Comparison of ENCODE assay signal across 8 cellular contexts in genomic region chr1:3695326-3696217, GRCh38.
DNase-seq lines count a peak whose midpoint lies in the region; ATAC-seq and TF ChIP-seq lines count a peak whose summit lies in the region.

No MANE protein-coding gene starts in this region.

- peaks cover 12% of the 10 kb centered on the region for H3K4me1 Mint-ChIP-seq in central memory CD8-positive, alpha-beta T cell

- peak overlapping the region; percentile 48 for H3K4me3 Mint-ChIP-seq in central memory CD8-positive, alpha-beta T cell

- ATAC-seq in GM19351 (IDR thresholded peaks at IDR 0.05; ENCODE audit: unreplicated experiment), result peak; percentile 75
- no peak for ATAC-seq in central memory CD8-positive, alpha-beta T cell (replicated peaks; ENCODE audit: extremely low read depth, poor library complexity, severe bottlenecking)
- ATAC-seq in HG02571 (IDR thresholded peaks at IDR 0.05; ENCODE audit: unreplicated experiment), result no peak
- ATAC-seq in GM21367 (IDR thresholded peaks at IDR 0.05; ENCODE audit: unreplicated experiment), result no peak

- DNase-seq in AG10803 (ENCODE audit: low read depth), result peak; percentile 14
- peak; percentile 4 for DNase-seq in T follicular helper cell (ENCODE audit: low read depth)
- DNase-seq in central memory CD8-positive, alpha-beta T cell (ENCODE audit: low spot score in 2 of 2), result no peak
- DNase-seq in left kidney (ENCODE audit: low read depth, low spot score), result peak; percentile 68
- peak; percentile 15 for DNase-seq in stimulated activated CD8-positive, alpha-beta memory T cell treated with anti-CD3 and anti-CD28 coated beads, Interleukin-4, amount 100 ng/mL, for 24 hours (ENCODE audit: low read depth)

- no peak overlapping the region for H3K27ac Mint-ChIP-seq in central memory CD8-positive, alpha-beta T cell (ENCODE audit: low read depth)

- peaks cover 43% of the 10 kb centered on the region for H3K27me3 Mint-ChIP-seq in central memory CD8-positive, alpha-beta T cell

- peaks cover 2% of the 10 kb centered on the region for H3K36me3 Mint-ChIP-seq in central memory CD8-positive, alpha-beta T cell (ENCODE audit: insufficient read depth)

- no peaks in the 10 kb centered on the region for H3K9me3 Mint-ChIP-seq in central memory CD8-positive, alpha-beta T cell

- H3K4me3 ChIP-seq in AG10803 (ENCODE audit: low read length), result no peak overlapping the region; the same call in 1 of the 2 replicates

- TF ChIP-seq CTCF in AG10803 (conservative IDR thresholded peaks at IDR 0.05; ENCODE audit: low read length), result peak; percentile 63

Comparison
In these comparisons a context has a peak if more than half of its experiments do, and no peak if none do; other contexts are left out.
1. DNase-seq: peak in AG10803 (single experiment), T follicular helper cell (single experiment), left kidney (single experiment) and stimulated activated CD8-positive, alpha-beta memory T cell treated with anti-CD3 and anti-CD28 coated beads, Interleukin-4, amount 100 ng/mL, for 24 hours (single experiment); none in central memory CD8-positive, alpha-beta T cell (0 of 2).